Comparison of ENCODE assay signal across 20 cellular contexts in the genomic region with DNA sequence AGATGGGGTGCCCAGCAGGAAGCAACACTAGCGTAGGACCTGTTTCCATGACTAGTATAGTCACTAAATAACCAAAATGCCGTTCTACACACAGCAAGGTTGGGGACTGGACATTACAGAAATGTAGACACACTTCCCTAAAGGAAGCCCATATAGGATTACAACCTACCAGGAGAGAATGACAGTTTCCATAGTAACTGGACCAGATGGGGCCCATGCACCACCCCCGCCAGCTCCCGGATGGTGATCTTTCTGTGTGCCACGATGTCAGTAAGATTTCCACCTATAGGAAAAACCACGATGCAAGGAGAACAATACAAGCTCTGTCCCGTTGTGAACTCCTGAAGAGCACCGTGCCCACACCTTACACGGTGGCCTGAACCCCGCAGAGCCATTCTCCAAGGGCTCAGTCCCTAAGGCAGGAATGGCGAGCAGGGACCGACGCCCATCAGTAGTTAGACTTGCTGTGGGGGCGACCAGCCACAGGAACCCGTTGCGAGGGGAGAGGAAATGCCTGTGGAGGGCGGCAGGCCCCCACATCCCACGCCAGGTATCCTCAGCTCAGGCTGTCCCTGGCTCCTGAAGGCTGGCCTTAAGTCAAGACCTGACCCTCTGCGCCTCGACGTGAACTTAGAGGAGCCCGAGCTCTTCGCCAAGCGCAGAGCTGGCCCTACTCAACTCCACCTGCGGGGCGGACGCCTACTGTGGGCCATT. TPM values are rescaled to one million over a fixed set of nuclear protein-coding genes. Genes with fewer than 3 reads are reported as not detected.
"Had no signal": no experiment of that assay in that cellular context is flagged by ENCODE, and none has a peak within 500 bp of the region (broad histone marks: within the 10 kb centered on the region; RNA-seq: fewer than 3 reads in every experiment).

No MANE protein-coding gene starts in this region.

- H3K9me3 Mint-ChIP-seq: activated CD4-positive, alpha-beta memory T cell treated with anti-CD3 and anti-CD28 coated beads, Interleukin-2, amount 10 ng/mL, durations not matched to agents 7 days and 5 days; activated naive CD8-positive, alpha-beta T cell treated with anti-CD3 and anti-CD28 coated beads for 36 hours; activated T-cell treated with anti-CD3 and anti-CD28 coated beads, Interleukin-2, amount 50 U/mL, for 72 hours; immature natural killer cell; naive thymus-derived CD8-positive, alpha-beta T cell; stimulated activated naive B cell treated with anti-CD40 and anti-IgM and Interleukin-4, amounts not matched to agents 10 μg/mL and 1 μg/mL and 100 μg/mL, for 72 hours had no signal

- FAIRE-seq: endometrium had no signal

- DNase-seq: activated CD4-positive, alpha-beta memory T cell treated with anti-CD3 and anti-CD28 coated beads, Interleukin-2, amount 10 ng/mL, durations not matched to agents 7 days and 5 days; activated gamma-delta T cell treated with Interleukin-2 at 50 U/mL for 16 hours; activated naive CD8-positive, alpha-beta T cell treated with anti-CD3 and anti-CD28 coated beads for 36 hours; activated T-cell treated with anti-CD3 and anti-CD28 coated beads, Interleukin-2, amount 50 U/mL, for 72 hours; esophagus squamous epithelium; immature natural killer cell; mucosa of descending colon; naive thymus-derived CD8-positive, alpha-beta T cell; stimulated activated CD4-positive, alpha-beta T cell treated with anti-CD3 and anti-CD28 coated beads, Interleukin-2, amount 100 ng/mL, for 24 hours; stimulated activated naive B cell treated with anti-CD40 and anti-IgM and Interleukin-4, amounts not matched to agents 10 μg/mL and 1 μg/mL and 100 μg/mL, for 72 hours; T1000; transverse colon had no signal

- H3K36me3 Mint-ChIP-seq: activated naive CD8-positive, alpha-beta T cell treated with anti-CD3 and anti-CD28 coated beads for 36 hours; immature natural killer cell; naive thymus-derived CD8-positive, alpha-beta T cell; stimulated activated naive B cell treated with anti-CD40 and anti-IgM and Interleukin-4, amounts not matched to agents 10 μg/mL and 1 μg/mL and 100 μg/mL, for 72 hours had no signal

- H3K4me3 Mint-ChIP-seq: activated CD4-positive, alpha-beta memory T cell treated with anti-CD3 and anti-CD28 coated beads, Interleukin-2, amount 10 ng/mL, durations not matched to agents 7 days and 5 days; activated naive CD8-positive, alpha-beta T cell treated with anti-CD3 and anti-CD28 coated beads for 36 hours; activated T-cell treated with anti-CD3 and anti-CD28 coated beads, Interleukin-2, amount 50 U/mL, for 72 hours; immature natural killer cell; naive thymus-derived CD8-positive, alpha-beta T cell; stimulated activated naive B cell treated with anti-CD40 and anti-IgM and Interleukin-4, amounts not matched to agents 10 μg/mL and 1 μg/mL and 100 μg/mL, for 72 hours had no signal

- H3K27me3 ChIP-seq: dorsolateral prefrontal cortex had no signal

- H3K27ac ChIP-seq: dorsolateral prefrontal cortex, esophagus squamous epithelium, transverse colon, VCaP had no signal

- H3K9me3 ChIP-seq: esophagus squamous epithelium, mucosa of descending colon, transverse colon had no signal

- H3K27ac Mint-ChIP-seq: activated CD4-positive, alpha-beta memory T cell treated with anti-CD3 and anti-CD28 coated beads, Interleukin-2, amount 10 ng/mL, durations not matched to agents 7 days and 5 days; activated naive CD8-positive, alpha-beta T cell treated with anti-CD3 and anti-CD28 coated beads for 36 hours; activated T-cell treated with anti-CD3 and anti-CD28 coated beads, Interleukin-2, amount 50 U/mL, for 72 hours; immature natural killer cell; stimulated activated naive B cell treated with anti-CD40 and anti-IgM and Interleukin-4, amounts not matched to agents 10 μg/mL and 1 μg/mL and 100 μg/mL, for 72 hours had no signal

- H3K36me3 ChIP-seq: esophagus squamous epithelium, transverse colon had no signal

- H3K4me3 ChIP-seq: dorsolateral prefrontal cortex, esophagus squamous epithelium, mucosa of descending colon, transverse colon had no signal

RNA-seq across cellular contexts. Expression of a gene that starts 30.0 kb away (rescaled TPM):
- total RNA-seq: activated CD4-positive, alpha-beta memory T cell treated with anti-CD3 and anti-CD28 coated beads, Interleukin-2, amount 10 ng/mL, durations not matched to agents 7 days and 5 days; activated naive CD8-positive, alpha-beta T cell treated with anti-CD3 and anti-CD28 coated beads for 36 hours; chondrocyte; esophagus squamous epithelium; mucosa of descending colon; naive thymus-derived CD8-positive, alpha-beta T cell; osteoblast; pulmonary artery endothelial cell; sciatic nerve; subcutaneous adipose tissue; transverse colon had no signal

RNA-seq across cellular contexts. Expression of a gene that starts 43.1 kb away (rescaled TPM):
- total RNA-seq: pulmonary artery endothelial cell had no signal

RNA-seq across cellular contexts. Expression of a gene that starts 48.7 kb away (rescaled TPM):
- total RNA-seq: activated CD4-positive, alpha-beta memory T cell treated with anti-CD3 and anti-CD28 coated beads, Interleukin-2, amount 10 ng/mL, durations not matched to agents 7 days and 5 days; activated naive CD8-positive, alpha-beta T cell treated with anti-CD3 and anti-CD28 coated beads for 36 hours; activated T-cell treated with anti-CD3 and anti-CD28 coated beads, Interleukin-2, amount 50 U/mL, for 72 hours; chondrocyte; esophagus squamous epithelium; mucosa of descending colon; naive thymus-derived CD8-positive, alpha-beta T cell; osteoblast; pulmonary artery endothelial cell; sciatic nerve; subcutaneous adipose tissue; transverse colon had no signal
